1 cellular context compared by ENCODE assay signal in the genomic region with DNA sequence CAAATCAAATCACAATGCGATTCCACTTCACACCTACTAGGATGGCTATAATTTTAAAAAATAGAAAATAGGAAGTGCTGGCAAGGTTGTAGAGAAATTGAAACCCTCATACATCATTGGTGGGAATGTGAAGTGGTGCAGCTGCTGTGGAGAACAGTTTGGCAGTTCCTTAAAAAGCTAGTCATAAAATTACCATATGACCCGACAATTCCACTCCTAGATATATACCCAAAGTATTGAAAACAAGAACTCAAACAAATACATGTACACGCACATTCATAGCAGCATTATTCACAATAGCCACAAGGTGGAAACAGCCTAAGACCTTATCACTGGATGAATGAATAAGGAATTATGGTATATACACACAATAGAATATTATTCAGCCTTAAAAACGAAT.
TF ChIP-seq lines count a peak whose summit lies in the region.

No MANE protein-coding gene starts in this region.

TF ChIP-seq in IMR-90, 13 proteins besides CTCF, POLR2A, EP300 and RAD21:
- TF ChIP-seq NFE2L2 (IDR thresholded peaks at IDR 0.05; ENCODE audit: low read depth, low read length) (no peak), SMC3 (IDR thresholded peaks at IDR 0.05; ENCODE audit: low read depth, low read length) (peak; percentile 29; the same call in 1 of the 2 replicates)
